Comparison of ENCODE assay signal across 8 cellular contexts in genomic region chr9:91734371-91734981, GRCh38.
DNase-seq lines count a peak whose midpoint lies in the region; ATAC-seq and TF ChIP-seq lines count a peak whose summit lies in the region.

No MANE protein-coding gene starts in this region.

- peaks cover 16% of the 10 kb centered on the region; the same call in 1 of the 2 replicates for H3F3A ChIP-seq in GM23248 (ENCODE audit: insufficient read depth)

- H3K4me3 ChIP-seq in GM23248, result no peak overlapping the region

- H2AFZ ChIP-seq in GM23248, result no peak overlapping the region

- no peak overlapping the region for H3K4me3 Mint-ChIP-seq in activated naive CD8-positive, alpha-beta T cell treated with anti-CD3 and anti-CD28 coated beads for 36 hours

- H3K27me3 ChIP-seq in GM23248 (replicated peaks; ENCODE audit: insufficient read depth), result no peaks in the 10 kb centered on the region

- WGBS in GM23248 (ENCODE audit: low coverage in 1 of 2, low lambda C conversion rate in 2 of 2, missing lambda C conversion rate in 2 of 2), 2 experiments, result 41 to 44% methylated on average over 14 of the region's 14 CpGs

- TF ChIP-seq CTCF in AG09319 (IDR thresholded peaks at IDR 0.05; ENCODE audit: low read depth, low read length), result peak; percentile 99

- peaks cover 14% of the 10 kb centered on the region for H3K4me1 ChIP-seq in GM23248 (ENCODE audit: insufficient read depth)

- intact Hi-C loops in cardiac septum (cut with DNase I), result no loop called here

- no peaks in the 10 kb centered on the region for H3K79me2 ChIP-seq in GM23248 (ENCODE audit: insufficient read depth)

- H3K4me1 Mint-ChIP-seq in activated naive CD8-positive, alpha-beta T cell treated with anti-CD3 and anti-CD28 coated beads for 36 hours, result no peaks in the 10 kb centered on the region

- no peak overlapping the region for H3K9ac ChIP-seq in GM23248

- H3K27ac Mint-ChIP-seq in activated naive CD8-positive, alpha-beta T cell treated with anti-CD3 and anti-CD28 coated beads for 36 hours, result no peak overlapping the region

- H3K9me2 ChIP-seq in GM23248 (ENCODE audit: insufficient read depth), result no peaks in the 10 kb centered on the region

- H4K20me1 ChIP-seq in GM23248 (ENCODE audit: insufficient read depth), result no peaks in the 10 kb centered on the region

- in situ Hi-C loops in GM23248 (cut with MboI), result no loop called here

- DNase-seq in AG09319 (ENCODE audit: extremely low read depth, low read depth) (no peak), GM23248 (peak; percentile 64), SK-N-DZ (ENCODE audit: low spot score) (peak; percentile 20), cardiac septum (ENCODE audit: low spot score) (peak; percentile 88), retina (peak; percentile 79), OCI-M2 (lab: John Stamatoyannopoulos, UW; ENCODE audit: unreplicated experiment) (no peak)
- peak; percentile 40 for DNase-seq in activated naive CD8-positive, alpha-beta T cell treated with anti-CD3 and anti-CD28 coated beads for 36 hours

- no peak for ATAC-seq in HG03135 (IDR thresholded peaks at IDR 0.05; ENCODE audit: unreplicated experiment)

- no peaks in the 10 kb centered on the region for H3K9me3 Mint-ChIP-seq in activated naive CD8-positive, alpha-beta T cell treated with anti-CD3 and anti-CD28 coated beads for 36 hours

- H3K27me3 Mint-ChIP-seq in activated naive CD8-positive, alpha-beta T cell treated with anti-CD3 and anti-CD28 coated beads for 36 hours, result no peaks in the 10 kb centered on the region

- no peak overlapping the region for H3K4me2 ChIP-seq in GM23248 (ENCODE audit: unreplicated experiment)

- H3K36me3 Mint-ChIP-seq in activated naive CD8-positive, alpha-beta T cell treated with anti-CD3 and anti-CD28 coated beads for 36 hours, result no peaks in the 10 kb centered on the region

- no peaks in the 10 kb centered on the region for H3K36me3 ChIP-seq in GM23248 (ENCODE audit: low read depth)

- no peaks in the 10 kb centered on the region for H3K9me3 ChIP-seq in GM23248 (ENCODE audit: low read depth)

- H3K27ac ChIP-seq in GM23248, result no peak overlapping the region

Comparison
In these comparisons a context has a peak if more than half of its experiments do, and no peak if none do; other contexts are left out.
1. DNase-seq: peak in GM23248 (single experiment), SK-N-DZ (single experiment), activated naive CD8-positive, alpha-beta T cell treated with anti-CD3 and anti-CD28 coated beads for 36 hours (single experiment), cardiac septum (single experiment) and retina (single experiment); none in AG09319 (single experiment) and OCI-M2 (single experiment).